In the genomic region with DNA sequence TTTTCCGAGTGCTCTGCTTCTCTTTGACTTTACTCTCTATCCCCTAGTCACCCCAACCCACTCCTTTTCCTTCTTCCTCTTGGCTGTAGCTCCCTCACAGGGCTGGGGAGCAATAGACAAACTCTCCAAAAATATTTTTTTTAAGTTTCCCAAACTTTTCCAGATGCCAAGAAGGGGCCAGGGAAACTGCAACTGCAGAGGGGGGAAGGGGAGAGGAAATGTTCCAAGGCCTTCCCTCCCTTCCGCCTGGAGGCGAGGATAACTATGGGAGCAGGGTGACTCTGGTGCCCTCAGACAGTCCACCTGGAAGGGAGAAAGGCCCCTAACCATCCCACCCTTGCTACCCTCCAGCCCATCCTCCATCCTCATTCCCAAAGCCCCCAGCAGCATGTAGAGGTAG, we compare ENCODE assay signal across 13 cellular contexts. TPM values are rescaled to one million over a fixed set of nuclear protein-coding genes. Genes with fewer than 3 reads are reported as not detected.
DNase-seq lines count a peak whose midpoint lies in the region; ATAC-seq, FAIRE-seq and TF ChIP-seq lines count a peak whose summit lies in the region.
"Had no signal": no experiment of that assay in that cellular context is flagged by ENCODE, and none has a peak within 500 bp of the region (broad histone marks: within the 10 kb centered on the region; RNA-seq: fewer than 3 reads in every experiment).

No MANE protein-coding gene starts in this region.

- TF ChIP-seq CTCF in body of pancreas (IDR thresholded peaks at IDR 0.05) (no peak), kidney (IDR thresholded peaks at IDR 0.05; ENCODE audit: borderline replicate concordance, extremely low read depth, insufficient read depth) (no peak), D721Med (IDR thresholded peaks at IDR 0.05; ENCODE audit: insufficient read depth, missing control alignments) (no peak)

- H3K4me3 ChIP-seq in body of pancreas (no peak overlapping the region), kidney (ENCODE audit: low read length in 2 of 2) (no peak overlapping the region), skin epidermis (no peak overlapping the region)

- TF ChIP-seq POLR2A in body of pancreas (IDR thresholded peaks at IDR 0.05): no peak

- peak; percentile 47 for DNase-seq in EH (ENCODE audit: low read depth)
- no peak for DNase-seq in body of pancreas
- no peak for DNase-seq in kidney
- DNase-seq in NCI-H1436 treated with DMSO at 0.1 percent for 48 hours (lab: John Stamatoyannopoulos, UW): no peak
- no peak for DNase-seq in activated CD4-positive, alpha-beta T cell treated with anti-CD3 and anti-CD28 coated beads for 4 hours
- DNase-seq in D721Med (ENCODE audit: insufficient read length, low spot score): no peak
- DNase-seq: activated CD4-positive, alpha-beta T cell treated with anti-CD3 and anti-CD28 coated beads, Interleukin-2, amount 50 U/mL, for 48 hours; NCI-H2171; stimulated activated CD4-positive, alpha-beta T cell treated with anti-CD3 and anti-CD28 coated beads, Interleukin-12 subunit alpha, Interleukin-12 subunit beta, amount 100 ng/mL, for 4 hours had no signal

- ATAC-seq in body of pancreas (no peak), GM18519 (IDR thresholded peaks at IDR 0.05; ENCODE audit: low FRiP score, unreplicated experiment) (no peak)
- ATAC-seq: stimulated activated effector memory CD8-positive, alpha-beta T cell treated with anti-CD3 and anti-CD28 coated beads, Interleukin-12 subunit alpha, Interleukin-12 subunit beta, amount 100 ng/mL, for 72 hours had no signal

- FAIRE-seq in kidney (lab: Jason Lieb, UNC) (no peak), D721Med (lab: Jason Lieb, UNC) (no peak)

- no peaks in the 10 kb centered on the region for H3K27me3 ChIP-seq in body of pancreas

- 43 to 64% methylated on average over 3 of the region's 3 CpGs for WGBS in body of pancreas, 2 donors

- H3K4me1 ChIP-seq in body of pancreas (peaks cover 79% of the 10 kb centered on the region), kidney (ENCODE audit: control insufficient read depth in 1 of 2, insufficient read depth in 1 of 2, low read depth in 1 of 2, low read length in 2 of 2) (peaks cover 38 to 49% of the 10 kb centered on the region in 2 donors)

- H3K9ac ChIP-seq in kidney (ENCODE audit: low read length in 2 of 2): no peak overlapping the region

- H3K36me3 ChIP-seq in body of pancreas (replicated peaks in 1 of 2; ENCODE audit: insufficient read depth in 1 of 2, low read depth in 2 of 2) (no peaks in the 10 kb centered on the region), kidney (ENCODE audit: control insufficient read depth in 1 of 2, insufficient read depth in 2 of 2, low read length in 2 of 2) (no peaks in the 10 kb centered on the region)

- H3K9me3 ChIP-seq in body of pancreas (no peaks in the 10 kb centered on the region), kidney (ENCODE audit: control insufficient read depth in 1 of 2, low read length in 2 of 2) (no peaks in the 10 kb centered on the region)

- H3K27ac ChIP-seq in body of pancreas (peak overlapping the region; percentile 87 to 96 (median 91)), kidney (ENCODE audit: low read depth in 2 of 2, low read length in 2 of 2) (peak overlapping the region; percentile 63 to 93), skin epidermis (peak overlapping the region in 19 of 21 experiments; percentile 56 to 95 (median 85))

- intact Hi-C loops in body of pancreas (cut with DNase I) (no loop called here), kidney (cut with DNase I) (no loop called here)

RNA-seq across cellular contexts. Expression of a gene that starts 49.4 kb away (rescaled TPM):
- total RNA-seq in body of pancreas (1 to 10 TPM; 3.4 to 6.9 TPM), kidney (13.8 TPM)
- 8.5 TPM for polyA plus RNA-seq in kidney (ENCODE audit: insufficient read depth, low read depth, low replicate concordance)
- total RNA-seq: SK-MEL-5 had no signal

RNA-seq across cellular contexts. Expression of a gene that starts 58.0 kb away (rescaled TPM):
- 10 to 100 TPM; 16.9 to 26.7 TPM for total RNA-seq in body of pancreas
- 65.0 TPM for total RNA-seq in kidney
- polyA plus RNA-seq in kidney (ENCODE audit: insufficient read depth, low read depth, low replicate concordance): 4.3 TPM
